ENCODE assay signal across 8 cellular contexts in genomic region chr17:1186923-1187771, GRCh38. TPM values are rescaled to one million over a fixed set of nuclear protein-coding genes. Genes with fewer than 3 reads are reported as not detected.
A peak's percentile ranks its signal among the peaks of the same experiment; 100 is the strongest.
DNase-seq lines count a peak whose midpoint lies in the region; ATAC-seq and TF ChIP-seq lines count a peak whose summit lies in the region.

No MANE protein-coding gene starts in this region.

- no peaks in the 10 kb centered on the region for H3K9me3 ChIP-seq in CD8-positive, alpha-beta memory T cell (ENCODE audit: low read length)
- no peaks in the 10 kb centered on the region for H3K9me3 ChIP-seq in RWPE2 (ENCODE audit: severe bottlenecking)

- DNase-seq in CD8-positive, alpha-beta memory T cell, result peak; percentile 64 to 80 (median 68)
- DNase-seq in HS-27A (ENCODE audit: low read depth) (peak; percentile 11), RWPE2 (ENCODE audit: low spot score) (no peak), fibroblast of the conjunctiva (ENCODE audit: low read depth) (peak; percentile 87), neural crest cell (ENCODE audit: low read depth, low spot score) (peak; percentile 89)
- peak; percentile 58 for DNase-seq in activated effector memory CD4-positive, alpha-beta T cell treated with Interleukin-2 at 50 U/mL for 16 hours
- DNase-seq in stimulated activated naive CD8-positive, alpha-beta T cell treated with anti-CD3 and anti-CD28 coated beads, Interleukin-15, amount 100 ng/mL, for 72 hours, result peak; percentile 81

- H3K27ac ChIP-seq in CD8-positive, alpha-beta memory T cell (ENCODE audit: low read depth, low read length), result no peak overlapping the region
- H3K27ac ChIP-seq in RWPE2 (ENCODE audit: poor library complexity, severe bottlenecking), result no peak overlapping the region

- no peaks in the 10 kb centered on the region for H3K9me3 Mint-ChIP-seq in CD8-positive, alpha-beta memory T cell
- no peaks in the 10 kb centered on the region for H3K9me3 Mint-ChIP-seq in neural crest cell
- H3K9me3 Mint-ChIP-seq in stimulated activated naive CD8-positive, alpha-beta T cell treated with anti-CD3 and anti-CD28 coated beads, Interleukin-15, amount 100 ng/mL, for 72 hours, result no peaks in the 10 kb centered on the region

- H3K4me3 ChIP-seq in CD8-positive, alpha-beta memory T cell (ENCODE audit: low read length), result no peak overlapping the region
- H3K4me3 ChIP-seq in RWPE2 (ENCODE audit: severe bottlenecking), result no peak overlapping the region

- peaks cover 0 to 4% of the 10 kb centered on the region in 2 donors for H3K27me3 Mint-ChIP-seq in CD8-positive, alpha-beta memory T cell
- peaks cover 10% of the 10 kb centered on the region for H3K27me3 Mint-ChIP-seq in neural crest cell (ENCODE audit: low read depth)
- peaks cover 14% of the 10 kb centered on the region for H3K27me3 Mint-ChIP-seq in stimulated activated naive CD8-positive, alpha-beta T cell treated with anti-CD3 and anti-CD28 coated beads, Interleukin-15, amount 100 ng/mL, for 72 hours

- ATAC-seq in RWPE2 (ENCODE audit: low read depth) (peak; percentile 85), GM19395 (IDR thresholded peaks at IDR 0.05; ENCODE audit: unreplicated experiment) (no peak)
- ATAC-seq in stimulated activated naive CD8-positive, alpha-beta T cell treated with anti-CD3 and anti-CD28 coated beads, Interleukin-15, amount 100 ng/mL, for 72 hours, result peak; percentile 89

- CTCF ChIA-PET in CD8-positive, alpha-beta memory T cell (lab: Charles Lee), result interaction anchor here (0.8 to 6.8 kb wide), 11 partner anchors 9 to 131 kb away, joined by 3 to 62 read pairs (median 6); no protein-coding TSS in a partner anchor

- H3K27ac Mint-ChIP-seq in CD8-positive, alpha-beta memory T cell, result no peak overlapping the region
- no peak overlapping the region for H3K27ac Mint-ChIP-seq in neural crest cell (ENCODE audit: unreplicated experiment)
- peak overlapping the region; percentile 53 to 76 for H3K27ac Mint-ChIP-seq in stimulated activated naive CD8-positive, alpha-beta T cell treated with anti-CD3 and anti-CD28 coated beads, Interleukin-15, amount 100 ng/mL, for 72 hours

- H3K4me1 ChIP-seq in CD8-positive, alpha-beta memory T cell (ENCODE audit: insufficient read depth, low read length), result peaks cover 4% of the 10 kb centered on the region
- no peaks in the 10 kb centered on the region for H3K4me1 ChIP-seq in RWPE2 (ENCODE audit: insufficient read depth, poor library complexity, severe bottlenecking)

- H3K27me3 ChIP-seq in CD8-positive, alpha-beta memory T cell (ENCODE audit: insufficient read depth, low read length, poor library complexity, severe bottlenecking), result no peaks in the 10 kb centered on the region
- peaks cover 14% of the 10 kb centered on the region for H3K27me3 ChIP-seq in RWPE2 (ENCODE audit: insufficient read depth, poor library complexity, severe bottlenecking)

- peaks cover 8 to 23% (median 8%) of the 10 kb centered on the region in 3 donors for H3K4me1 Mint-ChIP-seq in CD8-positive, alpha-beta memory T cell
- peaks cover 19% of the 10 kb centered on the region for H3K4me1 Mint-ChIP-seq in neural crest cell
- H3K4me1 Mint-ChIP-seq in stimulated activated naive CD8-positive, alpha-beta T cell treated with anti-CD3 and anti-CD28 coated beads, Interleukin-15, amount 100 ng/mL, for 72 hours, result peaks cover 34% of the 10 kb centered on the region

- POLR2A ChIA-PET in CD8-positive, alpha-beta memory T cell (lab: Charles Lee), result interaction anchor here (1.0 kb wide), 1 partner anchor 14 kb away, joined by 3 read pairs; no protein-coding TSS in a partner anchor

- H3K36me3 ChIP-seq in CD8-positive, alpha-beta memory T cell (ENCODE audit: insufficient read depth, low read length), result no peaks in the 10 kb centered on the region
- no peaks in the 10 kb centered on the region for H3K36me3 ChIP-seq in RWPE2 (ENCODE audit: low read depth)

- H3K36me3 Mint-ChIP-seq in CD8-positive, alpha-beta memory T cell, result no peaks in the 10 kb centered on the region
- H3K36me3 Mint-ChIP-seq in neural crest cell (ENCODE audit: low read depth), result no peaks in the 10 kb centered on the region

- H3K4me3 Mint-ChIP-seq in CD8-positive, alpha-beta memory T cell, result no peak overlapping the region
- H3K4me3 Mint-ChIP-seq in neural crest cell, result peak overlapping the region; percentile 31
- no peak overlapping the region for H3K4me3 Mint-ChIP-seq in stimulated activated naive CD8-positive, alpha-beta T cell treated with anti-CD3 and anti-CD28 coated beads, Interleukin-15, amount 100 ng/mL, for 72 hours

- TF ChIP-seq CTCF in RWPE2 (IDR thresholded peaks at IDR 0.05; ENCODE audit: poor library complexity, severe bottlenecking) (peak; percentile 95), neural crest cell (conservative IDR thresholded peaks at IDR 0.05) (peak; percentile 96)

RNA-seq across cellular contexts. Expression of gene ABR, which starts 7.4 kb away (rescaled TPM):
- 10 to 100 TPM; 60.4 to 60.8 TPM for total RNA-seq in CD8-positive, alpha-beta memory T cell
- polyA plus RNA-seq in CD8-positive, alpha-beta memory T cell, result 26.9 TPM
- total RNA-seq in neural crest cell, result 57.4 and 59.7 TPM in 2 replicates

Comparison
In these comparisons a context has a peak if more than half of its experiments do, and no peak if none do; other contexts are left out.
1. H3K27ac Mint-ChIP-seq: peak in stimulated activated naive CD8-positive, alpha-beta T cell treated with anti-CD3 and anti-CD28 coated beads, Interleukin-15, amount 100 ng/mL, for 72 hours (2 of 2); none in CD8-positive, alpha-beta memory T cell (0 of 8) and neural crest cell (single experiment).